ENCODE assay signal across 1 cellular context in genomic region chr13:27619711-27620376, GRCh38.
A peak's percentile ranks its signal among the peaks of the same experiment; 100 is the strongest.
TF ChIP-seq lines count a peak whose summit lies in the region.

No MANE protein-coding gene starts in this region.

TF ChIP-seq in HepG2, 621 proteins besides CTCF, POLR2A, EP300 and RAD21:
- TF ChIP-seq, protein P1, sequence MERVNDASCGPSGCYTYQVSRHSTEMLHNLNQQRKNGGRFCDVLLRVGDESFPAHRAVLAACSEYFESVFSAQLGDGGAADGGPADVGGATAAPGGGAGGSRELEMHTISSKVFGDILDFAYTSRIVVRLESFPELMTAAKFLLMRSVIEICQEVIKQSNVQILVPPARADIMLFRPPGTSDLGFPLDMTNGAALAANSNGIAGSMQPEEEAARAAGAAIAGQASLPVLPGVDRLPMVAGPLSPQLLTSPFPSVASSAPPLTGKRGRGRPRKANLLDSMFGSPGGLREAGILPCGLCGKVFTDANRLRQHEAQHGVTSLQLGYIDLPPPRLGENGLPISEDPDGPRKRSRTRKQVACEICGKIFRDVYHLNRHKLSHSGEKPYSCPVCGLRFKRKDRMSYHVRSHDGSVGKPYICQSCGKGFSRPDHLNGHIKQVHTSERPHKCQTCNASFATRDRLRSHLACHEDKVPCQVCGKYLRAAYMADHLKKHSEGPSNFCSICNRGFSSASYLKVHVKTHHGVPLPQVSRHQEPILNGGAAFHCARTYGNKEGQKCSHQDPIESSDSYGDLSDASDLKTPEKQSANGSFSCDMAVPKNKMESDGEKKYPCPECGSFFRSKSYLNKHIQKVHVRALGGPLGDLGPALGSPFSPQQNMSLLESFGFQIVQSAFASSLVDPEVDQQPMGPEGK (CRISPR knock-in tag; IDR thresholded peaks at IDR 0.05): no peak
- TF ChIP-seq ZNF234 (CRISPR knock-in tag; conservative IDR thresholded peaks at IDR 0.05): 0 out of 2 replicates have a peak, but pooled peaks have one; percentile 6
- TF ChIP-seq, protein P2, sequence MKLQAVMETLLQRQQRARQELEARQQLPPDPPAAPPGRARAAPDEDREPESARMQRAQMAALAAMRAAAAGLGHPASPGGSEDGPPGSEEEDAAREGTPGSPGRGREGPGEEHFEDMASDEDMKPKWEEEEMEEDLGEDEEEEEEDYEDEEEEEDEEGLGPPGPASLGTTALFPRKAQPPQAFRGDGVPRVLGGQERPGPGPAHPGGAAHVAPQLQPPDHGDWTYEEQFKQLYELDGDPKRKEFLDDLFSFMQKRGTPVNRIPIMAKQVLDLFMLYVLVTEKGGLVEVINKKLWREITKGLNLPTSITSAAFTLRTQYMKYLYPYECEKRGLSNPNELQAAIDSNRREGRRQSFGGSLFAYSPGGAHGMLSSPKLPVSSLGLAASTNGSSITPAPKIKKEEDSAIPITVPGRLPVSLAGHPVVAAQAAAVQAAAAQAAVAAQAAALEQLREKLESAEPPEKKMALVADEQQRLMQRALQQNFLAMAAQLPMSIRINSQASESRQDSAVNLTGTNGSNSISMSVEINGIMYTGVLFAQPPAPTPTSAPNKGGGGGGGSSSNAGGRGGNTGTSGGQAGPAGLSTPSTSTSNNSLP (IDR thresholded peaks at IDR 0.05; ENCODE audit: low read depth, low read length): no peak
- TF ChIP-seq ZNF614 (CRISPR knock-in tag; IDR thresholded peaks at IDR 0.05; ENCODE audit: borderline replicate concordance): no peak
- TF ChIP-seq CHD4 (IDR thresholded peaks at IDR 0.05; ENCODE audit: borderline replicate concordance, low read length): no peak
- no peak for TF ChIP-seq ATF3 (CRISPR knock-in tag; IDR thresholded peaks at IDR 0.05)
- TF ChIP-seq ZNF446 (CRISPR knock-in tag; IDR thresholded peaks at IDR 0.05): 0 out of 2 replicates have a peak, but pooled peaks have one; percentile 21
- TF ChIP-seq SNAPC2 (CRISPR knock-in tag; IDR thresholded peaks at IDR 0.05): no peak
- no peak for TF ChIP-seq ZNF850 (CRISPR knock-in tag; conservative IDR thresholded peaks at IDR 0.05)
- TF ChIP-seq ZNF260 (CRISPR knock-in tag; IDR thresholded peaks at IDR 0.05; ENCODE audit: borderline replicate concordance, low read depth): no peak
- no peak for TF ChIP-seq ZFP36L1 (CRISPR knock-in tag; IDR thresholded peaks at IDR 0.05)
- no peak for TF ChIP-seq SIN3B (IDR thresholded peaks at IDR 0.05; ENCODE audit: low read length)
- 0 out of 2 replicates have a peak, but pooled peaks have one; percentile 20 for TF ChIP-seq ZNF768 (CRISPR knock-in tag; IDR thresholded peaks at IDR 0.05)
- TF ChIP-seq, protein P3, sequence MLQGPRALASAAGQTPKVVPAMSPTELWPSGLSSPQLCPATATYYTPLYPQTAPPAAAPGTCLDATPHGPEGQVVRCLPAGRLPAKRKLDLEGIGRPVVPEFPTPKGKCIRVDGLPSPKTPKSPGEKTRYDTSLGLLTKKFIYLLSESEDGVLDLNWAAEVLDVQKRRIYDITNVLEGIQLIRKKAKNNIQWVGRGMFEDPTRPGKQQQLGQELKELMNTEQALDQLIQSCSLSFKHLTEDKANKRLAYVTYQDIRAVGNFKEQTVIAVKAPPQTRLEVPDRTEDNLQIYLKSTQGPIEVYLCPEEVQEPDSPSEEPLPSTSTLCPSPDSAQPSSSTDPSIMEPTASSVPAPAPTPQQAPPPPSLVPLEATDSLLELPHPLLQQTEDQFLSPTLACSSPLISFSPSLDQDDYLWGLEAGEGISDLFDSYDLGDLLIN (CRISPR knock-in tag; IDR thresholded peaks at IDR 0.05; ENCODE audit: borderline replicate concordance): no peak
- peak; percentile 24 for TF ChIP-seq IKZF4 (CRISPR knock-in tag; IDR thresholded peaks at IDR 0.05; ENCODE audit: borderline replicate concordance, low read depth, not compliant biosample characterization)
- TF ChIP-seq ARID2 (CRISPR knock-in tag; IDR thresholded peaks at IDR 0.05; ENCODE audit: borderline replicate concordance): no peak
- TF ChIP-seq RBFOX2 (IDR thresholded peaks at IDR 0.05; ENCODE audit: low read depth, low read length): 0 out of 2 replicates have a peak, but pooled peaks have one; percentile 0
- TF ChIP-seq ZZZ3 (CRISPR knock-in tag; IDR thresholded peaks at IDR 0.05; ENCODE audit: borderline replicate concordance): no peak
- TF ChIP-seq ZFP82 (CRISPR knock-in tag; IDR thresholded peaks at IDR 0.05; ENCODE audit: borderline replicate concordance): no peak
- TF ChIP-seq MAFG (CRISPR knock-in tag; IDR thresholded peaks at IDR 0.05): no peak
- no peak for TF ChIP-seq PAX8 (CRISPR knock-in tag; IDR thresholded peaks at IDR 0.05; ENCODE audit: borderline replicate concordance)
- peak; percentile 67; the same call in 1 of the 2 replicates for TF ChIP-seq UBTF (CRISPR knock-in tag; IDR thresholded peaks at IDR 0.05)
- no peak for TF ChIP-seq WIZ (CRISPR knock-in tag; IDR thresholded peaks at IDR 0.05)
- TF ChIP-seq ZNF776 (CRISPR knock-in tag; IDR thresholded peaks at IDR 0.05): 0 out of 2 replicates have a peak, but pooled peaks have one; percentile 1
- TF ChIP-seq SMAD3 (CRISPR knock-in tag; IDR thresholded peaks at IDR 0.05): no peak
- peak; percentile 43 for TF ChIP-seq ZNF18 (CRISPR knock-in tag; IDR thresholded peaks at IDR 0.05; ENCODE audit: insufficient replicate concordance)
- TF ChIP-seq HNRNPLL (IDR thresholded peaks at IDR 0.05; ENCODE audit: low read depth, low read length, poor library complexity, severe bottlenecking): no peak
- TF ChIP-seq RXRA (CRISPR knock-in tag; IDR thresholded peaks at IDR 0.05): no peak
- no peak for TF ChIP-seq NBN (conservative IDR thresholded peaks at IDR 0.05)
- no peak for TF ChIP-seq RFXAP (CRISPR knock-in tag; IDR thresholded peaks at IDR 0.05; ENCODE audit: borderline replicate concordance)
- TF ChIP-seq, protein P4, sequence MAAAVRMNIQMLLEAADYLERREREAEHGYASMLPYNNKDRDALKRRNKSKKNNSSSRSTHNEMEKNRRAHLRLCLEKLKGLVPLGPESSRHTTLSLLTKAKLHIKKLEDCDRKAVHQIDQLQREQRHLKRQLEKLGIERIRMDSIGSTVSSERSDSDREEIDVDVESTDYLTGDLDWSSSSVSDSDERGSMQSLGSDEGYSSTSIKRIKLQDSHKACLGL (CRISPR knock-in tag; IDR thresholded peaks at IDR 0.05): 0 out of 2 replicates have a peak, but pooled peaks have one; percentile 15
- TF ChIP-seq THAP8 (CRISPR knock-in tag; IDR thresholded peaks at IDR 0.05; ENCODE audit: borderline replicate concordance): no peak
- no peak for TF ChIP-seq ZBTB7B (CRISPR knock-in tag; IDR thresholded peaks at IDR 0.05)
- TF ChIP-seq ZNF567 (CRISPR knock-in tag; IDR thresholded peaks at IDR 0.05; ENCODE audit: borderline replicate concordance): no peak
- peak; percentile 18; the same call in 1 of the 2 replicates for TF ChIP-seq ZNF547 (CRISPR knock-in tag; IDR thresholded peaks at IDR 0.05)
- TF ChIP-seq ZNF350 (CRISPR knock-in tag; IDR thresholded peaks at IDR 0.05; ENCODE audit: borderline replicate concordance, low read depth): no peak; the same call in 1 of the 2 replicates
- TF ChIP-seq ATF7-NPFF (CRISPR knock-in tag; IDR thresholded peaks at IDR 0.05; ENCODE audit: low read depth): peak; percentile 17; the same call in 1 of the 2 replicates
- TF ChIP-seq POGK (CRISPR knock-in tag; conservative IDR thresholded peaks at IDR 0.05): no peak
- TF ChIP-seq HNRNPK (IDR thresholded peaks at IDR 0.05; ENCODE audit: low read depth, low read length, poor library complexity, severe bottlenecking): peak; percentile 2
- TF ChIP-seq MEIS2 (CRISPR knock-in tag; IDR thresholded peaks at IDR 0.05): peak; percentile 34; the same call in 1 of the 2 replicates
- TF ChIP-seq ZFY (CRISPR knock-in tag; IDR thresholded peaks at IDR 0.05): peak; percentile 4
- TF ChIP-seq HOXA3 (CRISPR knock-in tag; IDR thresholded peaks at IDR 0.05): peak; percentile 16; the same call in 1 of the 2 replicates
